In genomic region chr17:56174421-56174820, GRCh38 we compare ENCODE assay signal across 1 cellular context.
TF ChIP-seq lines count a peak whose summit lies in the region.

No MANE protein-coding gene starts in this region.

TF ChIP-seq in H1, 55 proteins besides CTCF, POLR2A, EP300 and RAD21:
- no peak for TF ChIP-seq SP4 (IDR thresholded peaks at IDR 0.05; ENCODE audit: low read length)
- TF ChIP-seq CREB1 (IDR thresholded peaks at IDR 0.05) = no peak
- no peak for TF ChIP-seq CTBP2 (IDR thresholded peaks at IDR 0.05; ENCODE audit: borderline replicate concordance, insufficient read depth, insufficient read length, low read length)
- TF ChIP-seq EZH2 (IDR thresholded peaks at IDR 0.05; ENCODE audit: low read depth, low read length, severe bottlenecking) = no peak
- TF ChIP-seq SRF (IDR thresholded peaks at IDR 0.05; ENCODE audit: low read depth, low read length) = no peak
- TF ChIP-seq HDAC2 (IDR thresholded peaks at IDR 0.05; ENCODE audit: borderline replicate concordance in 1 of 2, low read depth in 2 of 2, low read length in 2 of 2) = no peak
TF ChIP-seq in H1: peak in this region for 0.
